In genomic region chr1:10613340-10613739, GRCh38 we compare ENCODE assay signal across 20 cellular contexts.
"Had no signal": no experiment of that assay in that cellular context is flagged by ENCODE, and none has a peak within 500 bp of the region (broad histone marks: within the 10 kb centered on the region; RNA-seq: fewer than 3 reads in every experiment).

No MANE protein-coding gene starts in this region.

- H3K4me1 Mint-ChIP-seq: activated CD4-positive, alpha-beta T cell treated with anti-CD3 and anti-CD28 coated beads, Interleukin-2, amount 10 ng/mL, durations not matched to agents 7 days and 5 days; activated naive CD8-positive, alpha-beta T cell treated with anti-CD3 and anti-CD28 coated beads, Interleukin-2, amount 10 ng/mL, durations not matched to agents 7 days and 5 days had no signal

- H3K4me1 ChIP-seq: Peyer's patch had no signal

- H3K27me3 Mint-ChIP-seq: activated CD4-positive, alpha-beta memory T cell treated with anti-CD3 and anti-CD28 coated beads for 36 hours; activated CD4-positive, alpha-beta T cell treated with anti-CD3 and anti-CD28 coated beads, Interleukin-2, amount 10 ng/mL, durations not matched to agents 7 days and 5 days; activated naive CD8-positive, alpha-beta T cell treated with anti-CD3 and anti-CD28 coated beads, Interleukin-2, amount 10 ng/mL, durations not matched to agents 7 days and 5 days; IgD-negative memory B cell; T-helper 17 cell had no signal

- H3K9me3 ChIP-seq: adrenal gland, Peyer's patch had no signal

- DNase-seq: activated CD4-positive, alpha-beta memory T cell treated with anti-CD3 and anti-CD28 coated beads for 36 hours; activated CD4-positive, alpha-beta T cell treated with anti-CD3 and anti-CD28 coated beads, Interleukin-2, amount 10 ng/mL, durations not matched to agents 7 days and 5 days; activated CD4-positive, CD25-positive, alpha-beta regulatory T cell; activated CD8-positive, alpha-beta memory T cell treated with anti-CD3 and anti-CD28 coated beads, Interleukin-2, amount 50 U/mL, for 4 hours; activated naive CD4-positive, alpha-beta T cell treated with anti-CD3 and anti-CD28 coated beads, Interleukin-2, amount 50 U/mL, for 16 hours; activated naive CD8-positive, alpha-beta T cell treated with anti-CD3 and anti-CD28 coated beads, Interleukin-2, amount 10 ng/mL, durations not matched to agents 7 days and 5 days; activated T-cell treated with anti-CD3 and anti-CD28 coated beads, Interleukin-2, amount 50 U/mL, for 1 hour; adrenal gland; anterior cingulate cortex; KG1; NCI-H1048; NCI-H146; NCI-H187 treated with DMSO at 0.1 percent for 48 hours; NCI-H2081 treated with DMSO at 0.1 percent for 48 hours; NCI-H524; SHP77 treated with DMSO at 0.1 percent for 48 hours; T-helper 17 cell; T1000 had no signal

- H3K27me3 ChIP-seq: adrenal gland, Peyer's patch had no signal

- H3K36me3 ChIP-seq: adrenal gland had no signal

- H3K27ac ChIP-seq: adrenal gland, Peyer's patch had no signal

- ATAC-seq: T-helper 17 cell had no signal

- H3K27ac Mint-ChIP-seq: activated CD4-positive, alpha-beta memory T cell treated with anti-CD3 and anti-CD28 coated beads for 36 hours; activated CD4-positive, alpha-beta T cell treated with anti-CD3 and anti-CD28 coated beads, Interleukin-2, amount 10 ng/mL, durations not matched to agents 7 days and 5 days; activated naive CD8-positive, alpha-beta T cell treated with anti-CD3 and anti-CD28 coated beads, Interleukin-2, amount 10 ng/mL, durations not matched to agents 7 days and 5 days had no signal

- H3K4me3 ChIP-seq: adrenal gland, Peyer's patch had no signal

- H3K9me3 Mint-ChIP-seq: activated CD4-positive, alpha-beta memory T cell treated with anti-CD3 and anti-CD28 coated beads for 36 hours; activated CD4-positive, alpha-beta T cell treated with anti-CD3 and anti-CD28 coated beads, Interleukin-2, amount 10 ng/mL, durations not matched to agents 7 days and 5 days; activated naive CD8-positive, alpha-beta T cell treated with anti-CD3 and anti-CD28 coated beads, Interleukin-2, amount 10 ng/mL, durations not matched to agents 7 days and 5 days; IgD-negative memory B cell had no signal

- H3K4me3 Mint-ChIP-seq: activated CD4-positive, alpha-beta memory T cell treated with anti-CD3 and anti-CD28 coated beads for 36 hours; activated CD4-positive, alpha-beta T cell treated with anti-CD3 and anti-CD28 coated beads, Interleukin-2, amount 10 ng/mL, durations not matched to agents 7 days and 5 days; activated naive CD8-positive, alpha-beta T cell treated with anti-CD3 and anti-CD28 coated beads, Interleukin-2, amount 10 ng/mL, durations not matched to agents 7 days and 5 days; T-helper 17 cell had no signal
